ENCODE assay signal across 24 cellular contexts in the genomic region with DNA sequence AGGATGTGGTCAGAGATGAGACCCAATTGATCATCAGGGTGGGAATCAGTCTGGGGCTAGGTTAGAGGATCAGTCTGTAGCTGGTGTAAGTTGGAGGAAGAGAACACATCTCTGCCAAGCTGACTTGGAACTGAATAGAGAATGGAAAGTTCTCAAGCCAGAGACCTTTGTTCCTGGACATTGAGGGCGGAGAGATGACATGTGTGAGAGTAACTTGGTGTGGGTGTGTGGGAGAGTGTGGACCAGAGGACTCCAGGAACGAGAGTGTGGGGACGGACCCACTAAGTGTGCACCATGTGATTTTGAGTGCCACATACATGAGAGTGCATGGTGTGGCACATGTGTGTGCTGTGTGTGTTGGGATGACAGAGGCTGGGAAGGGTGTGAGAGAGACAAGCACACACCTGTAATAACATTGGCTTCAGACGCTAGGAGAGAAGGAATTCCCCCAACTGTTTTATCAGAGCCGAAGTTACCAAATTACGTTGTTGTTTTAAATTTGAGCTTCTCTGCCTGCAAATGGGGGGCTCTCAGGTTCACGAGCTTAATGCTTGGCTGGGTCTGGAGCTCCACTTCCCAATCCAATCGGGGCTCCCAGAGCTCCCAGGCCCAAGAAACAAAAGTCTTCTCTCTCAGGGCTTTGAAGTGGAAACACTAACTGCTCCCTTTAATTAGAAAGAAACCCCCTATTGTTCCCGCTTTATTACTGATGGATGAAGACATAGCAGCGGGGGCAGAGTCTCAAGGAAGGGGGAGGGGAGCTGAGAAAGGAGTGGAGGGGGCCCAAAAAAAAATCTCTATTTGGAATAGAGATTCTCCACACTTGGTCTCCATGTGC. TPM values are rescaled to one million over a fixed set of nuclear protein-coding genes. Genes with fewer than 3 reads are reported as not detected.
DNase-seq lines count a peak whose midpoint lies in the region; ATAC-seq and TF ChIP-seq lines count a peak whose summit lies in the region.
"Had no signal": no experiment of that assay in that cellular context is flagged by ENCODE, and none has a peak within 500 bp of the region (broad histone marks: within the 10 kb centered on the region; RNA-seq: fewer than 3 reads in every experiment).

No MANE protein-coding gene starts in this region.

- DNase-seq in right cardiac atrium (no peak), Right ventricle myocardium inferior (ENCODE audit: missing footprints) (no peak), nephron progenitor cell (no peak), NCI-H2081 (lab: John Stamatoyannopoulos, UW) (no peak), H4 (ENCODE audit: low spot score) (no peak)
- DNase-seq in activated CD8-positive, alpha-beta T cell treated with anti-CD3 and anti-CD28 coated beads, Interleukin-2, amount 10 ng/mL, durations not matched to agents 7 days and 5 days: no peak
- DNase-seq: activated CD4-positive, alpha-beta T cell treated with anti-CD3 and anti-CD28 coated beads for 36 hours; activated CD8-positive, alpha-beta memory T cell treated with anti-CD3 and anti-CD28 coated beads, Interleukin-2, amount 10 ng/mL, durations not matched to agents 7 days and 5 days; GDM1; kidney; mammary epithelial cell; NCI-H1436; NCI-H2171; NCI-H524; ovary; sigmoid colon; upper lobe of left lung had no signal

- H3K27me3 Mint-ChIP-seq in nephron progenitor cell (ENCODE audit: low read depth, poor library complexity): peaks cover 25% of the 10 kb centered on the region
- H3K27me3 Mint-ChIP-seq in activated CD8-positive, alpha-beta T cell treated with anti-CD3 and anti-CD28 coated beads, Interleukin-2, amount 10 ng/mL, durations not matched to agents 7 days and 5 days (ENCODE audit: low read depth): peaks cover 13% of the 10 kb centered on the region

- peaks cover 5% of the 10 kb centered on the region for H3K36me3 Mint-ChIP-seq in nephron progenitor cell (ENCODE audit: low read depth)
- no peaks in the 10 kb centered on the region for H3K36me3 Mint-ChIP-seq in activated CD8-positive, alpha-beta T cell treated with anti-CD3 and anti-CD28 coated beads, Interleukin-2, amount 10 ng/mL, durations not matched to agents 7 days and 5 days (ENCODE audit: low read depth)
- H3K36me3 Mint-ChIP-seq: activated CD8-positive, alpha-beta memory T cell treated with anti-CD3 and anti-CD28 coated beads, Interleukin-2, amount 10 ng/mL, durations not matched to agents 7 days and 5 days; activated naive CD4-positive, alpha-beta T cell treated with anti-CD3 and anti-CD28 coated beads, Interleukin-2, amount 50 U/mL, for 24 hours had no signal

- H3K4me1 ChIP-seq in right cardiac atrium (ENCODE audit: control insufficient read depth, insufficient read depth, low read length): peaks cover 8% of the 10 kb centered on the region
- H3K4me1 ChIP-seq in iPS-20b (ENCODE audit: insufficient read depth, low read length): peaks cover 31% of the 10 kb centered on the region
- no peaks in the 10 kb centered on the region for H3K4me1 ChIP-seq in gastroesophageal sphincter
- H3K4me1 ChIP-seq: sigmoid colon had no signal

- POLR2A ChIA-PET in activated CD8-positive, alpha-beta T cell treated with anti-CD3 and anti-CD28 coated beads, Interleukin-2, amount 10 ng/mL, durations not matched to agents 7 days and 5 days (lab: Charles Lee): no interaction called here

- TF ChIP-seq POLR2A in gastroesophageal sphincter (IDR thresholded peaks at IDR 0.05): no peak

- intact Hi-C loops in right cardiac atrium (cut with DNase I) (no loop called here), Right ventricle myocardium inferior (cut with DNase I) (no loop called here)

- peak overlapping the region; percentile 11 for H3K4me3 Mint-ChIP-seq in nephron progenitor cell
- H3K4me3 Mint-ChIP-seq in activated CD8-positive, alpha-beta T cell treated with anti-CD3 and anti-CD28 coated beads, Interleukin-2, amount 10 ng/mL, durations not matched to agents 7 days and 5 days: no peak overlapping the region
- H3K4me3 Mint-ChIP-seq: activated CD4-positive, alpha-beta T cell treated with anti-CD3 and anti-CD28 coated beads for 36 hours; activated CD8-positive, alpha-beta memory T cell treated with anti-CD3 and anti-CD28 coated beads, Interleukin-2, amount 10 ng/mL, durations not matched to agents 7 days and 5 days; activated naive CD4-positive, alpha-beta T cell treated with anti-CD3 and anti-CD28 coated beads, Interleukin-2, amount 50 U/mL, for 24 hours; B cell had no signal

- H3K9me3 Mint-ChIP-seq in nephron progenitor cell: peaks cover 5% of the 10 kb centered on the region
- H3K9me3 Mint-ChIP-seq in activated CD8-positive, alpha-beta T cell treated with anti-CD3 and anti-CD28 coated beads, Interleukin-2, amount 10 ng/mL, durations not matched to agents 7 days and 5 days (ENCODE audit: insufficient read depth): no peaks in the 10 kb centered on the region
- H3K9me3 Mint-ChIP-seq: activated naive CD4-positive, alpha-beta T cell treated with anti-CD3 and anti-CD28 coated beads, Interleukin-2, amount 50 U/mL, for 24 hours had no signal

- ATAC-seq in right cardiac atrium: peak; percentile 5 to 58
- no peak for ATAC-seq in Right ventricle myocardium inferior
- ATAC-seq in activated CD8-positive, alpha-beta T cell treated with anti-CD3 and anti-CD28 coated beads, Interleukin-2, amount 10 ng/mL, durations not matched to agents 7 days and 5 days: no peak
- ATAC-seq in gastroesophageal sphincter: no peak
- ATAC-seq: activated CD4-positive, alpha-beta T cell treated with anti-CD3 and anti-CD28 coated beads for 36 hours; activated CD8-positive, alpha-beta memory T cell treated with anti-CD3 and anti-CD28 coated beads, Interleukin-2, amount 10 ng/mL, durations not matched to agents 7 days and 5 days; K562; Panc1 had no signal

- no peaks in the 10 kb centered on the region for H3K9me3 ChIP-seq in right cardiac atrium (ENCODE audit: control insufficient read depth, low read length)
- no peaks in the 10 kb centered on the region for H3K9me3 ChIP-seq in iPS-20b (ENCODE audit: insufficient read depth, low read depth, low read length)
- H3K9me3 ChIP-seq in gastroesophageal sphincter: no peaks in the 10 kb centered on the region
- H3K9me3 ChIP-seq: ovary, sigmoid colon, SJCRH30, upper lobe of left lung had no signal

- CTCF ChIA-PET in activated CD8-positive, alpha-beta T cell treated with anti-CD3 and anti-CD28 coated beads, Interleukin-2, amount 10 ng/mL, durations not matched to agents 7 days and 5 days (lab: Charles Lee): no interaction called here

- H3K36me3 ChIP-seq in iPS-20b (ENCODE audit: insufficient read depth, low read depth, low read length) (no peaks in the 10 kb centered on the region), gastroesophageal sphincter (no peaks in the 10 kb centered on the region)
- H3K36me3 ChIP-seq: ovary, sigmoid colon, SJCRH30, upper lobe of left lung had no signal

- H3K9ac ChIP-seq in iPS-20b (ENCODE audit: low read depth, low read length): peak overlapping the region; percentile 21; the same call in 1 of the 2 replicates

- no peak for TF ChIP-seq EP300 in gastroesophageal sphincter (IDR thresholded peaks at IDR 0.05)

- TF ChIP-seq CTCF in nephron progenitor cell (IDR thresholded peaks at IDR 0.05): no peak
- no peak for TF ChIP-seq CTCF in gastroesophageal sphincter (IDR thresholded peaks at IDR 0.05)

- H3K4me1 Mint-ChIP-seq in nephron progenitor cell: peaks cover 71% of the 10 kb centered on the region
- peaks cover 8% of the 10 kb centered on the region for H3K4me1 Mint-ChIP-seq in activated CD8-positive, alpha-beta T cell treated with anti-CD3 and anti-CD28 coated beads, Interleukin-2, amount 10 ng/mL, durations not matched to agents 7 days and 5 days (ENCODE audit: low read depth)
- H3K4me1 Mint-ChIP-seq: activated CD8-positive, alpha-beta memory T cell treated with anti-CD3 and anti-CD28 coated beads, Interleukin-2, amount 10 ng/mL, durations not matched to agents 7 days and 5 days; activated naive CD4-positive, alpha-beta T cell treated with anti-CD3 and anti-CD28 coated beads, Interleukin-2, amount 50 U/mL, for 24 hours had no signal

- H3K4me3 ChIP-seq in right cardiac atrium (ENCODE audit: low read length) (no peak overlapping the region), iPS-20b (ENCODE audit: low read length) (peak overlapping the region; percentile 26; the same call in 1 of the 2 replicates), gastroesophageal sphincter (no peak overlapping the region)
- H3K4me3 ChIP-seq: K562, ovary, sigmoid colon, SJCRH30, upper lobe of left lung had no signal

- 71% methylated on average over 10 of the region's 10 CpGs for WGBS in right cardiac atrium
- WGBS in gastroesophageal sphincter (ENCODE audit: low coverage in 1 of 2), 2 donors: 64 to 70% methylated on average over 7 to 8 of the region's 10 CpGs

- no peaks in the 10 kb centered on the region for H3K27me3 ChIP-seq in right cardiac atrium (ENCODE audit: control insufficient read depth, insufficient read depth)
- peaks cover 22% of the 10 kb centered on the region for H3K27me3 ChIP-seq in iPS-20b (ENCODE audit: insufficient read depth, low read length)
- H3K27me3 ChIP-seq in gastroesophageal sphincter: no peaks in the 10 kb centered on the region
- H3K27me3 ChIP-seq: ovary, sigmoid colon, SJCRH30, upper lobe of left lung had no signal

- no peak overlapping the region for H3K27ac ChIP-seq in right cardiac atrium (ENCODE audit: low read length)
- no peak overlapping the region for H3K27ac ChIP-seq in iPS-20b (ENCODE audit: low read length)
- no peak overlapping the region for H3K27ac ChIP-seq in gastroesophageal sphincter
- H3K27ac ChIP-seq: ovary, sigmoid colon, upper lobe of left lung had no signal

- H3K27ac Mint-ChIP-seq in nephron progenitor cell: peak overlapping the region; percentile 76
- H3K27ac Mint-ChIP-seq in activated CD8-positive, alpha-beta T cell treated with anti-CD3 and anti-CD28 coated beads, Interleukin-2, amount 10 ng/mL, durations not matched to agents 7 days and 5 days: no peak overlapping the region
- H3K27ac Mint-ChIP-seq: activated CD4-positive, alpha-beta T cell treated with anti-CD3 and anti-CD28 coated beads for 36 hours; activated CD8-positive, alpha-beta memory T cell treated with anti-CD3 and anti-CD28 coated beads, Interleukin-2, amount 10 ng/mL, durations not matched to agents 7 days and 5 days; activated naive CD4-positive, alpha-beta T cell treated with anti-CD3 and anti-CD28 coated beads, Interleukin-2, amount 50 U/mL, for 24 hours; B cell had no signal

RNA-seq across cellular contexts. Expression of gene PKDCC, which starts 15.8 kb away (rescaled TPM):
- total RNA-seq in right cardiac atrium: 100 to 1,000 TPM in 3 of 4 donors, 10 to 100 TPM in 1; 92.2 to 189 (median 131) TPM
- 145 TPM for polyA plus RNA-seq in right cardiac atrium
- 114 TPM for total RNA-seq in Right ventricle myocardium inferior
- not detected for total RNA-seq in activated CD8-positive, alpha-beta T cell treated with anti-CD3 and anti-CD28 coated beads, Interleukin-2, amount 10 ng/mL, durations not matched to agents 7 days and 5 days
- total RNA-seq in H4 (2014; rRNA removed; shearing (Covaris generic)): 10.2 and 17.2 TPM in 2 replicates
- total RNA-seq in gastroesophageal sphincter: 100 to 1,000 TPM in 3 of 4 donors, 10 to 100 TPM in 1; 89.0 to 277 (median 194) TPM
- total RNA-seq: activated CD4-positive, alpha-beta T cell treated with anti-CD3 and anti-CD28 coated beads for 36 hours; activated CD8-positive, alpha-beta memory T cell treated with anti-CD3 and anti-CD28 coated beads, Interleukin-2, amount 10 ng/mL, durations not matched to agents 7 days and 5 days had no signal
- polyA plus RNA-seq: mammary epithelial cell had no signal

Comparison
In these comparisons a context has a peak if more than half of its experiments do, and no peak if none do; other contexts are left out.
1. ATAC-seq: peak in right cardiac atrium (2 of 2); none in Right ventricle myocardium inferior (single experiment), activated CD8-positive, alpha-beta T cell treated with anti-CD3 and anti-CD28 coated beads, Interleukin-2, amount 10 ng/mL, durations not matched to agents 7 days and 5 days (single experiment) and gastroesophageal sphincter (single experiment).
2. RNA of gene PKDCC, which starts 15.8 kb away (total RNA-seq): 89.0 to 277 TPM in gastroesophageal sphincter, 92.2 to 189 TPM in right cardiac atrium, 114 TPM in Right ventricle myocardium inferior (single experiment) and 10.2 to 17.2 TPM in H4; not detected in activated CD8-positive, alpha-beta T cell treated with anti-CD3 and anti-CD28 coated beads, Interleukin-2, amount 10 ng/mL, durations not matched to agents 7 days and 5 days; every median in the first group is over 10 times any median in the second.